15 cellular contexts compared by ENCODE assay signal in the genomic region with DNA sequence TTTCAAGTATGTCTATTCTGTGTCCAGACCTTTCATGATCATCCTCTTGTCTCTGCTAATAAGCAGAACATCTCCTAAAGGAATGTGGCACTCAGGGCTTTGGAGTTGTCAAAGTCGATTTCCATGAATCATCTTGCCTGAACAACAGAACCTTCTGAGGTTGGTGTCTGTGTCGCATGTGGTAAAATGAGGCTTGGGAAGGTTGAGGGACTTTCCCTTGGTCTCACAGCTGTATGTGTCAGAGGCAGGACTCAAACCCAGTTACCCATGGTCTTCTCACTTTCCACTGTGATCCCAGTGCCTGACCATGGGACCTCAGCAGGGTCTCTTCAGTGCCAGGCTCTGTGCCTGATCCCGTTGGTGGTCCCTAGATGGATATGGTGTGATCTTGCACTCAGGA. TPM values are rescaled to one million over a fixed set of nuclear protein-coding genes. Genes with fewer than 3 reads are reported as not detected.
DNase-seq lines count a peak whose midpoint lies in the region; ATAC-seq, FAIRE-seq and TF ChIP-seq lines count a peak whose summit lies in the region.
"Had no signal": no experiment of that assay in that cellular context is flagged by ENCODE, and none has a peak within 500 bp of the region (broad histone marks: within the 10 kb centered on the region; RNA-seq: fewer than 3 reads in every experiment).

No MANE protein-coding gene starts in this region.

- H3K4me2 ChIP-seq in endothelial cell of umbilical vein (ENCODE audit: insufficient read depth, low read length), result no peak overlapping the region
- H3K4me2 ChIP-seq: BLaER1 treated with 17β-estradiol and CSF1 and Interleukin-3, amounts not matched to agents 10 nM and 100 nM had no signal

- H2AFZ ChIP-seq in endothelial cell of umbilical vein (ENCODE audit: low read depth, low read length), result no peak overlapping the region

- H3K4me1 ChIP-seq in endothelial cell of umbilical vein (ENCODE audit: control insufficient read depth, extremely low read depth, insufficient read depth, low read length), result peaks cover 16% of the 10 kb centered on the region

- intact Hi-C loops in activated CD4-positive, alpha-beta memory T cell treated with anti-CD3 and anti-CD28 coated beads for 36 hours (cut with micrococcal nuclease), result loop anchor here (10.0 kb wide), 2 partner anchors 174 to 804 kb away; partner anchors contain the start of genes IQCK and KNOP1
- intact Hi-C loops in natural killer cell (cut with micrococcal nuclease), result loop anchor here (5.0 kb wide), 1 partner anchor 802 kb away; no protein-coding TSS in a partner anchor
- intact Hi-C loops in endothelial cell of umbilical vein (cut with micrococcal nuclease), result loop anchor here (5.0 kb wide), 1 partner anchor 367 kb away; the partner anchor contains the start of genes CCP110 and GDE1

- no peaks in the 10 kb centered on the region for H3K9me1 ChIP-seq in endothelial cell of umbilical vein (replicated peaks; ENCODE audit: control insufficient read depth, extremely low read depth, insufficient read depth, low read length)

- no peaks in the 10 kb centered on the region for H3K36me3 Mint-ChIP-seq in activated CD4-positive, alpha-beta memory T cell treated with anti-CD3 and anti-CD28 coated beads for 36 hours
- H3K36me3 Mint-ChIP-seq in activated CD4-positive, alpha-beta memory T cell treated with anti-CD3 and anti-CD28 coated beads, Interleukin-2, amount 10 ng/mL, durations not matched to agents 7 days and 5 days (ENCODE audit: low read depth), result peaks cover 2% of the 10 kb centered on the region
- no peaks in the 10 kb centered on the region for H3K36me3 Mint-ChIP-seq in natural killer cell treated with Interleukin-12 subunit alpha and Interleukin-12 subunit beta and Interleukin-15 and Interleukin-18, amount 100 ng/mL, for 72 hours
- H3K36me3 Mint-ChIP-seq in natural killer cell, result no peaks in the 10 kb centered on the region
- H3K36me3 Mint-ChIP-seq: CD4-positive, CD25-positive, alpha-beta regulatory T cell had no signal

- no peaks in the 10 kb centered on the region for H4K20me1 ChIP-seq in endothelial cell of umbilical vein (replicated peaks; ENCODE audit: control insufficient read depth, extremely low read depth, insufficient read depth, low read length)

- no peak overlapping the region for H3K4me3 ChIP-seq in endothelial cell of umbilical vein (replicated peaks in 1 of 3; ENCODE audit: insufficient read depth in 1 of 3, low read depth in 1 of 3, low read length in 3 of 3)
- H3K4me3 ChIP-seq: BLaER1 treated with 17β-estradiol and CSF1 and Interleukin-3, amounts not matched to agents 10 nM and 100 nM had no signal

- H3K9me3 Mint-ChIP-seq in activated CD4-positive, alpha-beta memory T cell treated with anti-CD3 and anti-CD28 coated beads for 36 hours, result no peaks in the 10 kb centered on the region
- no peaks in the 10 kb centered on the region for H3K9me3 Mint-ChIP-seq in activated CD4-positive, alpha-beta memory T cell treated with anti-CD3 and anti-CD28 coated beads, Interleukin-2, amount 10 ng/mL, durations not matched to agents 7 days and 5 days
- H3K9me3 Mint-ChIP-seq in natural killer cell treated with Interleukin-12 subunit alpha and Interleukin-12 subunit beta and Interleukin-15 and Interleukin-18, amount 100 ng/mL, for 72 hours, result no peaks in the 10 kb centered on the region
- no peaks in the 10 kb centered on the region for H3K9me3 Mint-ChIP-seq in natural killer cell
- H3K9me3 Mint-ChIP-seq: HFFc6 had no signal

- H3K27me3 ChIP-seq in endothelial cell of umbilical vein (ENCODE audit: control insufficient read depth in 2 of 2, insufficient read depth in 2 of 2, low read length in 2 of 2), result peaks cover 0 to under 1% of the 10 kb centered on the region in 2 experiments

- H3K79me2 ChIP-seq in endothelial cell of umbilical vein (ENCODE audit: control insufficient read depth, insufficient read depth, low read length), result no peaks in the 10 kb centered on the region

- no peaks in the 10 kb centered on the region for H3K9me3 ChIP-seq in endothelial cell of umbilical vein (replicated peaks; ENCODE audit: control insufficient read depth, insufficient read depth, low read length)

- dilution Hi-C loops in endothelial cell of umbilical vein (cut with MboI; ENCODE audit: extremely low pct_ligation_motif_present, low sequenced_read_pairs), result no loop called here

- no peaks in the 10 kb centered on the region for H3K36me3 ChIP-seq in endothelial cell of umbilical vein (ENCODE audit: control insufficient read depth in 2 of 2, extremely low read depth in 1 of 2, insufficient read depth in 2 of 2, low read length in 2 of 2)
- H3K36me3 ChIP-seq: BLaER1 treated with 17β-estradiol and CSF1 and Interleukin-3, amounts not matched to agents 10 nM and 100 nM had no signal

- peaks cover 19% of the 10 kb centered on the region for H3K4me1 Mint-ChIP-seq in activated CD4-positive, alpha-beta memory T cell treated with anti-CD3 and anti-CD28 coated beads for 36 hours (ENCODE audit: low read depth)
- peaks cover 17% of the 10 kb centered on the region for H3K4me1 Mint-ChIP-seq in activated CD4-positive, alpha-beta memory T cell treated with anti-CD3 and anti-CD28 coated beads, Interleukin-2, amount 10 ng/mL, durations not matched to agents 7 days and 5 days
- peaks cover 14 to 17% of the 10 kb centered on the region in 2 donors for H3K4me1 Mint-ChIP-seq in natural killer cell treated with Interleukin-12 subunit alpha and Interleukin-12 subunit beta and Interleukin-15 and Interleukin-18, amount 100 ng/mL, for 72 hours (ENCODE audit: low read depth in 2 of 2)
- H3K4me1 Mint-ChIP-seq in natural killer cell, result peaks cover 15 to 23% of the 10 kb centered on the region in 2 donors

- ATAC-seq in natural killer cell treated with Interleukin-12 subunit alpha and Interleukin-12 subunit beta and Interleukin-15 and Interleukin-18, amount 100 ng/mL, for 72 hours, result peak; percentile 39 to 45
- no peak for ATAC-seq in natural killer cell

- H3K27ac Mint-ChIP-seq in activated CD4-positive, alpha-beta memory T cell treated with anti-CD3 and anti-CD28 coated beads for 36 hours, result no peak overlapping the region
- H3K27ac Mint-ChIP-seq in activated CD4-positive, alpha-beta memory T cell treated with anti-CD3 and anti-CD28 coated beads, Interleukin-2, amount 10 ng/mL, durations not matched to agents 7 days and 5 days, result no peak overlapping the region
- H3K27ac Mint-ChIP-seq in natural killer cell treated with Interleukin-12 subunit alpha and Interleukin-12 subunit beta and Interleukin-15 and Interleukin-18, amount 100 ng/mL, for 72 hours, result no peak overlapping the region
- no peak overlapping the region for H3K27ac Mint-ChIP-seq in natural killer cell
- H3K27ac Mint-ChIP-seq: HFFc6 had no signal

- no peak for TF ChIP-seq CTCF in natural killer cell (IDR thresholded peaks at IDR 0.05)
- TF ChIP-seq CTCF in endothelial cell of umbilical vein (IDR thresholded peaks at IDR 0.05; ENCODE audit: extremely low read depth in 1 of 2, insufficient read depth in 1 of 2, low read depth in 1 of 2, low read length in 2 of 2), result no peak

- H3K27ac ChIP-seq in endothelial cell of umbilical vein (ENCODE audit: insufficient read depth, low read depth, low read length), result no peak overlapping the region
- H3K27ac ChIP-seq: BLaER1 treated with 17β-estradiol and CSF1 and Interleukin-3, amounts not matched to agents 10 nM and 100 nM had no signal

- peaks cover 17% of the 10 kb centered on the region for H3K27me3 Mint-ChIP-seq in activated CD4-positive, alpha-beta memory T cell treated with anti-CD3 and anti-CD28 coated beads for 36 hours
- H3K27me3 Mint-ChIP-seq in activated CD4-positive, alpha-beta memory T cell treated with anti-CD3 and anti-CD28 coated beads, Interleukin-2, amount 10 ng/mL, durations not matched to agents 7 days and 5 days, result peaks cover 19% of the 10 kb centered on the region
- peaks cover 16 to 19% of the 10 kb centered on the region in 2 donors for H3K27me3 Mint-ChIP-seq in natural killer cell treated with Interleukin-12 subunit alpha and Interleukin-12 subunit beta and Interleukin-15 and Interleukin-18, amount 100 ng/mL, for 72 hours
- H3K27me3 Mint-ChIP-seq in natural killer cell (ENCODE audit: low read depth in 2 of 2), result peaks cover 12 to 18% of the 10 kb centered on the region in 2 donors

- peak; percentile 15 for FAIRE-seq in endothelial cell of umbilical vein (lab: Jason Lieb, UNC)
- FAIRE-seq: GM19239 had no signal

- no TSS peak for BruUV-seq in endothelial cell of umbilical vein (replicated peaks; lab: Mats Ljungman, UMichigan)

- H3K4me3 Mint-ChIP-seq in activated CD4-positive, alpha-beta memory T cell treated with anti-CD3 and anti-CD28 coated beads for 36 hours, result no peak overlapping the region
- no peak overlapping the region for H3K4me3 Mint-ChIP-seq in activated CD4-positive, alpha-beta memory T cell treated with anti-CD3 and anti-CD28 coated beads, Interleukin-2, amount 10 ng/mL, durations not matched to agents 7 days and 5 days
- H3K4me3 Mint-ChIP-seq in natural killer cell treated with Interleukin-12 subunit alpha and Interleukin-12 subunit beta and Interleukin-15 and Interleukin-18, amount 100 ng/mL, for 72 hours, result no peak overlapping the region
- H3K4me3 Mint-ChIP-seq in natural killer cell, result no peak overlapping the region
- H3K4me3 Mint-ChIP-seq: CD4-positive, CD25-positive, alpha-beta regulatory T cell; HFFc6 had no signal

- peak; percentile 22 for DNase-seq in activated CD4-positive, alpha-beta memory T cell treated with anti-CD3 and anti-CD28 coated beads for 36 hours
- no peak for DNase-seq in activated CD4-positive, alpha-beta memory T cell treated with anti-CD3 and anti-CD28 coated beads, Interleukin-2, amount 10 ng/mL, durations not matched to agents 7 days and 5 days
- no peak for DNase-seq in natural killer cell treated with Interleukin-12 subunit alpha and Interleukin-12 subunit beta and Interleukin-15 and Interleukin-18, amount 100 ng/mL, for 72 hours (ENCODE audit: low spot score)
- DNase-seq in natural killer cell (no peak), endothelial cell of umbilical vein (ENCODE audit: low read depth, low spot score) (no peak), cerebellar nuclear complex (lab: John Stamatoyannopoulos, UW) (no peak), iPS-NIHi7 (ENCODE audit: extremely low spot score) (no peak)
- DNase-seq: ACHN; CD4-positive, CD25-positive, alpha-beta regulatory T cell; DMS53; GF-D8; HCEC 1CT; HFFc6 had no signal

- no peak for TF ChIP-seq POLR2A in endothelial cell of umbilical vein (IDR thresholded peaks at IDR 0.05; ENCODE audit: low read depth, low read length)

- H3K9ac ChIP-seq in endothelial cell of umbilical vein (replicated peaks; ENCODE audit: extremely low read depth, insufficient read depth, low read length), result no peak overlapping the region
- H3K9ac ChIP-seq: BLaER1 treated with 17β-estradiol and CSF1 and Interleukin-3, amounts not matched to agents 10 nM and 100 nM had no signal

- CTCF ChIA-PET in activated CD4-positive, alpha-beta memory T cell treated with anti-CD3 and anti-CD28 coated beads for 36 hours (lab: Charles Lee), result interaction anchor here (0.8 to 1.2 kb wide), 3 partner anchors 18 to 305 kb away, joined by 3 to 11 read pairs (median 3); no protein-coding TSS in a partner anchor
- CTCF ChIA-PET in activated CD4-positive, alpha-beta memory T cell treated with anti-CD3 and anti-CD28 coated beads, Interleukin-2, amount 10 ng/mL, durations not matched to agents 7 days and 5 days (lab: Charles Lee), result interaction anchor here (1.0 to 1.7 kb wide), 4 partner anchors 9 to 305 kb away, joined by 3 to 7 read pairs (median 4); no protein-coding TSS in a partner anchor
- CTCF ChIA-PET in endothelial cell of umbilical vein (lab: Charles Lee), result interaction anchor here (1.0 to 8.5 kb wide), 4 partner anchors 10 to 305 kb away, joined by 4 to 251 read pairs (median 9); no protein-coding TSS in a partner anchor

- POLR2A ChIA-PET in activated CD4-positive, alpha-beta memory T cell treated with anti-CD3 and anti-CD28 coated beads for 36 hours (lab: Charles Lee), result no interaction called here
- POLR2A ChIA-PET in activated CD4-positive, alpha-beta memory T cell treated with anti-CD3 and anti-CD28 coated beads, Interleukin-2, amount 10 ng/mL, durations not matched to agents 7 days and 5 days (lab: Charles Lee), result no interaction called here
- POLR2A ChIA-PET in endothelial cell of umbilical vein (lab: Charles Lee), result interaction anchor here (0.5 kb wide), 1 partner anchor 9 kb away, joined by 3 read pairs; no protein-coding TSS in a partner anchor

RNA-seq across cellular contexts. Expression of gene GPRC5B, which starts 4.2 kb away (rescaled TPM):
- total RNA-seq in activated CD4-positive, alpha-beta memory T cell treated with anti-CD3 and anti-CD28 coated beads for 36 hours, result not detected
- total RNA-seq in activated CD4-positive, alpha-beta memory T cell treated with anti-CD3 and anti-CD28 coated beads, Interleukin-2, amount 10 ng/mL, durations not matched to agents 7 days and 5 days, result under 1 TPM in 1 of 2 experiments, not detected in 1; 0.18 TPM
- not detected for total RNA-seq in natural killer cell treated with Interleukin-12 subunit alpha and Interleukin-12 subunit beta and Interleukin-15 and Interleukin-18, amount 100 ng/mL, for 72 hours
- total RNA-seq in natural killer cell, result not detected
- total RNA-seq in endothelial cell of umbilical vein, result 24.3 and 42.3 TPM in 2 replicates
- 42.3 and 51.9 TPM in 2 replicates for polyA plus RNA-seq in endothelial cell of umbilical vein
- polyA plus RNA-seq in endothelial cell of umbilical vein (2011; cell fraction: cytosol; rRNA removed), result 21.9 and 23.3 TPM in 2 replicates
- 19.3 and 20.5 TPM in 2 replicates for polyA plus RNA-seq in endothelial cell of umbilical vein (2011; cell fraction: nucleus; rRNA removed)
- 14.4 and 16.3 TPM in 2 replicates for polyA plus RNA-seq in endothelial cell of umbilical vein (2012)
- polyA minus RNA-seq in endothelial cell of umbilical vein, result 32.0 and 37.2 TPM in 2 replicates
- 0.31 TPM for polyA minus RNA-seq in endothelial cell of umbilical vein (2011; cell fraction: cytosol; rRNA and poly(A)+ RNA removed)
- polyA minus RNA-seq in endothelial cell of umbilical vein (2011; cell fraction: nucleus; rRNA and poly(A)+ RNA removed), result 16.2 and 16.7 TPM in 2 replicates

Comparison
In these comparisons a context has a peak if more than half of its experiments do, and no peak if none do; other contexts are left out.
1. ATAC-seq: peak in natural killer cell treated with Interleukin-12 subunit alpha and Interleukin-12 subunit beta and Interleukin-15 and Interleukin-18, amount 100 ng/mL, for 72 hours (2 of 2); none in natural killer cell (0 of 3).
2. RNA of gene GPRC5B, which starts 4.2 kb away (total RNA-seq): 24.3 to 42.3 TPM in endothelial cell of umbilical vein; 0.18 TPM in activated CD4-positive, alpha-beta memory T cell treated with anti-CD3 and anti-CD28 coated beads, Interleukin-2, amount 10 ng/mL, durations not matched to agents 7 days and 5 days, not detected in activated CD4-positive, alpha-beta memory T cell treated with anti-CD3 and anti-CD28 coated beads for 36 hours, not detected in natural killer cell treated with Interleukin-12 subunit alpha and Interleukin-12 subunit beta and Interleukin-15 and Interleukin-18, amount 100 ng/mL, for 72 hours and not detected in natural killer cell; every median in the first group is over 10 times any median in the second.